Comparison of ENCODE assay signal across 1 cellular context in the genomic region with DNA sequence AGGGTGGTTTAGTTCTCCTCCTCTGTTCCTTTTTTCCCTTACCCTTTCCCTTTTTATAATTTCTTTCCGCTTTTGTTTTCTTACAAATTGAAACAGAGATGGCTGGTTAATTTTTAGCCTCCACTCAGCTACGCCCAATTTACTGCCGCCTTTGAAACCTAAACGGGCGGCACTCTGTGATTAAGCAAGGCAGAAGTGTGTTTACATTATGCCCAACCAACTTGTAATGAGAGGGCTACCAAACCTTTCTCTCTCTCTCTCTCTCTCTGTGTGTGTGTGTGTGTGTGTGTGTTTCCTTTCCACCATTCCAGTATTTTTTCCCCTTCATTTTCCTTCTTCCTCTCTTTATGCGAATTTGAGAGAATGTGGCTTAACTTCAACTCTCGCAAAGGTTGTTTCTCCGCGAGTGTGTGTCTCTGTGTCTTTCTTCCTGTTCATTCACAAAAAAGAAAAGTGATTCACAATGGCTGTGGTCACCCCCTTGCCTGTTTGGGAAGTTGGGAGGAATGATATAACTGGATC.
A peak's percentile ranks its signal among the peaks of the same experiment; 100 is the strongest.
TF ChIP-seq lines count a peak whose summit lies in the region.

No MANE protein-coding gene starts in this region.

TF ChIP-seq in HepG2, 621 proteins besides CTCF, POLR2A, EP300 and RAD21 (continued from another document and continues in another):
- TF ChIP-seq, protein P1, sequence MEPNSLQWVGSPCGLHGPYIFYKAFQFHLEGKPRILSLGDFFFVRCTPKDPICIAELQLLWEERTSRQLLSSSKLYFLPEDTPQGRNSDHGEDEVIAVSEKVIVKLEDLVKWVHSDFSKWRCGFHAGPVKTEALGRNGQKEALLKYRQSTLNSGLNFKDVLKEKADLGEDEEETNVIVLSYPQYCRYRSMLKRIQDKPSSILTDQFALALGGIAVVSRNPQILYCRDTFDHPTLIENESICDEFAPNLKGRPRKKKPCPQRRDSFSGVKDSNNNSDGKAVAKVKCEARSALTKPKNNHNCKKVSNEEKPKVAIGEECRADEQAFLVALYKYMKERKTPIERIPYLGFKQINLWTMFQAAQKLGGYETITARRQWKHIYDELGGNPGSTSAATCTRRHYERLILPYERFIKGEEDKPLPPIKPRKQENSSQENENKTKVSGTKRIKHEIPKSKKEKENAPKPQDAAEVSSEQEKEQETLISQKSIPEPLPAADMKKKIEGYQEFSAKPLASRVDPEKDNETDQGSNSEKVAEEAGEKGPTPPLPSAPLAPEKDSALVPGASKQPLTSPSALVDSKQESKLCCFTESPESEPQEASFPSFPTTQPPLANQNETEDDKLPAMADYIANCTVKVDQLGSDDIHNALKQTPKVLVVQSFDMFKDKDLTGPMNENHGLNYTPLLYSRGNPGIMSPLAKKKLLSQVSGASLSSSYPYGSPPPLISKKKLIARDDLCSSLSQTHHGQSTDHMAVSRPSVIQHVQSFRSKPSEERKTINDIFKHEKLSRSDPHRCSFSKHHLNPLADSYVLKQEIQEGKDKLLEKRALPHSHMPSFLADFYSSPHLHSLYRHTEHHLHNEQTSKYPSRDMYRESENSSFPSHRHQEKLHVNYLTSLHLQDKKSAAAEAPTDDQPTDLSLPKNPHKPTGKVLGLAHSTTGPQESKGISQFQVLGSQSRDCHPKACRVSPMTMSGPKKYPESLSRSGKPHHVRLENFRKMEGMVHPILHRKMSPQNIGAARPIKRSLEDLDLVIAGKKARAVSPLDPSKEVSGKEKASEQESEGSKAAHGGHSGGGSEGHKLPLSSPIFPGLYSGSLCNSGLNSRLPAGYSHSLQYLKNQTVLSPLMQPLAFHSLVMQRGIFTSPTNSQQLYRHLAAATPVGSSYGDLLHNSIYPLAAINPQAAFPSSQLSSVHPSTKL (CRISPR knock-in tag; IDR thresholded peaks at IDR 0.05), result peak; percentile 92
- peak; percentile 64; the same call in 1 of the 2 replicates for TF ChIP-seq ZNF543 (CRISPR knock-in tag; IDR thresholded peaks at IDR 0.05)
- no peak; the same call in 1 of the 2 replicates for TF ChIP-seq ZNF350 (CRISPR knock-in tag; IDR thresholded peaks at IDR 0.05; ENCODE audit: borderline replicate concordance, low read depth)
- peak; percentile 45; the same call in 1 of the 2 replicates for TF ChIP-seq SPEN (CRISPR knock-in tag; IDR thresholded peaks at IDR 0.05; ENCODE audit: low read depth)
- TF ChIP-seq, protein P2, sequence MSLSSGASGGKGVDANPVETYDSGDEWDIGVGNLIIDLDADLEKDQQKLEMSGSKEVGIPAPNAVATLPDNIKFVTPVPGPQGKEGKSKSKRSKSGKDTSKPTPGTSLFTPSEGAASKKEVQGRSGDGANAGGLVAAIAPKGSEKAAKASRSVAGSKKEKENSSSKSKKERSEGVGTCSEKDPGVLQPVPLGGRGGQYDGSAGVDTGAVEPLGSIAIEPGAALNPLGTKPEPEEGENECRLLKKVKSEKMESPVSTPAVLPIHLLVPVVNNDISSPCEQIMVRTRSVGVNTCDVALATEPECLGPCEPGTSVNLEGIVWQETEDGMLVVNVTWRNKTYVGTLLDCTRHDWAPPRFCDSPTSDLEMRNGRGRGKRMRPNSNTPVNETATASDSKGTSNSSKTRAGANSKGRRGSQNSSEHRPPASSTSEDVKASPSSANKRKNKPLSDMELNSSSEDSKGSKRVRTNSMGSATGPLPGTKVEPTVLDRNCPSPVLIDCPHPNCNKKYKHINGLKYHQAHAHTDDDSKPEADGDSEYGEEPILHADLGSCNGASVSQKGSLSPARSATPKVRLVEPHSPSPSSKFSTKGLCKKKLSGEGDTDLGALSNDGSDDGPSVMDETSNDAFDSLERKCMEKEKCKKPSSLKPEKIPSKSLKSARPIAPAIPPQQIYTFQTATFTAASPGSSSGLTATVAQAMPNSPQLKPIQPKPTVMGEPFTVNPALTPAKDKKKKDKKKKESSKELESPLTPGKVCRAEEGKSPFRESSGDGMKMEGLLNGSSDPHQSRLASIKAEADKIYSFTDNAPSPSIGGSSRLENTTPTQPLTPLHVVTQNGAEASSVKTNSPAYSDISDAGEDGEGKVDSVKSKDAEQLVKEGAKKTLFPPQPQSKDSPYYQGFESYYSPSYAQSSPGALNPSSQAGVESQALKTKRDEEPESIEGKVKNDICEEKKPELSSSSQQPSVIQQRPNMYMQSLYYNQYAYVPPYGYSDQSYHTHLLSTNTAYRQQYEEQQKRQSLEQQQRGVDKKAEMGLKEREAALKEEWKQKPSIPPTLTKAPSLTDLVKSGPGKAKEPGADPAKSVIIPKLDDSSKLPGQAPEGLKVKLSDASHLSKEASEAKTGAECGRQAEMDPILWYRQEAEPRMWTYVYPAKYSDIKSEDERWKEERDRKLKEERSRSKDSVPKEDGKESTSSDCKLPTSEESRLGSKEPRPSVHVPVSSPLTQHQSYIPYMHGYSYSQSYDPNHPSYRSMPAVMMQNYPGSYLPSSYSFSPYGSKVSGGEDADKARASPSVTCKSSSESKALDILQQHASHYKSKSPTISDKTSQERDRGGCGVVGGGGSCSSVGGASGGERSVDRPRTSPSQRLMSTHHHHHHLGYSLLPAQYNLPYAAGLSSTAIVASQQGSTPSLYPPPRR (CRISPR knock-in tag; IDR thresholded peaks at IDR 0.05; ENCODE audit: borderline replicate concordance), result peak; percentile 91
- peak; percentile 67; the same call in 1 of the 2 replicates for TF ChIP-seq CBX5 (CRISPR knock-in tag; IDR thresholded peaks at IDR 0.05; ENCODE audit: borderline replicate concordance)
- TF ChIP-seq KDM4B (CRISPR knock-in tag; IDR thresholded peaks at IDR 0.05), result no peak
- TF ChIP-seq, protein P3, sequence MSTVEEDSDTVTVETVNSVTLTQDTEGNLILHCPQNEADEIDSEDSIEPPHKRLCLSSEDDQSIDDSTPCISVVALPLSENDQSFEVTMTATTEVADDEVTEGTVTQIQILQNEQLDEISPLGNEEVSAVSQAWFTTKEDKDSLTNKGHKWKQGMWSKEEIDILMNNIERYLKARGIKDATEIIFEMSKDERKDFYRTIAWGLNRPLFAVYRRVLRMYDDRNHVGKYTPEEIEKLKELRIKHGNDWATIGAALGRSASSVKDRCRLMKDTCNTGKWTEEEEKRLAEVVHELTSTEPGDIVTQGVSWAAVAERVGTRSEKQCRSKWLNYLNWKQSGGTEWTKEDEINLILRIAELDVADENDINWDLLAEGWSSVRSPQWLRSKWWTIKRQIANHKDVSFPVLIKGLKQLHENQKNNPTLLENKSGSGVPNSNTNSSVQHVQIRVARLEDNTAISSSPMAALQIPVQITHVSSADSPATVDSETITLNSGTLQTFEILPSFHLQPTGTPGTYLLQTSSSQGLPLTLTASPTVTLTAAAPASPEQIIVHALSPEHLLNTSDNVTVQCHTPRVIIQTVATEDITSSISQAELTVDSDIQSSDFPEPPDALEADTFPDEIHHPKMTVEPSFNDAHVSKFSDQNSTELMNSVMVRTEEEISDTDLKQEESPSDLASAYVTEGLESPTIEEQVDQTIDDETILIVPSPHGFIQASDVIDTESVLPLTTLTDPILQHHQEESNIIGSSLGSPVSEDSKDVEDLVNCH (CRISPR knock-in tag; IDR thresholded peaks at IDR 0.05), result no peak
- peak; percentile 85 for TF ChIP-seq HMG20B (CRISPR knock-in tag; conservative IDR thresholded peaks at IDR 0.05)
- peak; percentile 83 for TF ChIP-seq KLF9 (CRISPR knock-in tag; IDR thresholded peaks at IDR 0.05; ENCODE audit: low read depth)
- TF ChIP-seq, protein P4, sequence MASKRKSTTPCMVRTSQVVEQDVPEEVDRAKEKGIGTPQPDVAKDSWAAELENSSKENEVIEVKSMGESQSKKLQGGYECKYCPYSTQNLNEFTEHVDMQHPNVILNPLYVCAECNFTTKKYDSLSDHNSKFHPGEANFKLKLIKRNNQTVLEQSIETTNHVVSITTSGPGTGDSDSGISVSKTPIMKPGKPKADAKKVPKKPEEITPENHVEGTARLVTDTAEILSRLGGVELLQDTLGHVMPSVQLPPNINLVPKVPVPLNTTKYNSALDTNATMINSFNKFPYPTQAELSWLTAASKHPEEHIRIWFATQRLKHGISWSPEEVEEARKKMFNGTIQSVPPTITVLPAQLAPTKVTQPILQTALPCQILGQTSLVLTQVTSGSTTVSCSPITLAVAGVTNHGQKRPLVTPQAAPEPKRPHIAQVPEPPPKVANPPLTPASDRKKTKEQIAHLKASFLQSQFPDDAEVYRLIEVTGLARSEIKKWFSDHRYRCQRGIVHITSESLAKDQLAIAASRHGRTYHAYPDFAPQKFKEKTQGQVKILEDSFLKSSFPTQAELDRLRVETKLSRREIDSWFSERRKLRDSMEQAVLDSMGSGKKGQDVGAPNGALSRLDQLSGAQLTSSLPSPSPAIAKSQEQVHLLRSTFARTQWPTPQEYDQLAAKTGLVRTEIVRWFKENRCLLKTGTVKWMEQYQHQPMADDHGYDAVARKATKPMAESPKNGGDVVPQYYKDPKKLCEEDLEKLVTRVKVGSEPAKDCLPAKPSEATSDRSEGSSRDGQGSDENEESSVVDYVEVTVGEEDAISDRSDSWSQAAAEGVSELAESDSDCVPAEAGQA (IDR thresholded peaks at IDR 0.05; ENCODE audit: low read depth), result peak; percentile 68; the same call in 1 of the 2 replicates
- TF ChIP-seq, protein P4 (CRISPR knock-in tag; IDR thresholded peaks at IDR 0.05; ENCODE audit: borderline replicate concordance), result no peak
- TF ChIP-seq ZNF430 (CRISPR knock-in tag; IDR thresholded peaks at IDR 0.05), result 0 out of 2 replicates have a peak, but pooled peaks have one; percentile 57
- no peak for TF ChIP-seq NONO (IDR thresholded peaks at IDR 0.05)
- peak; percentile 54; the same call in 1 of the 2 replicates for TF ChIP-seq NONO (CRISPR knock-in tag; conservative IDR thresholded peaks at IDR 0.05)
- TF ChIP-seq KAT8 (CRISPR knock-in tag; IDR thresholded peaks at IDR 0.05), result peak; percentile 83
- peak; percentile 85 for TF ChIP-seq ZBTB7B (CRISPR knock-in tag; IDR thresholded peaks at IDR 0.05)
- TF ChIP-seq MLLT10 (CRISPR knock-in tag; IDR thresholded peaks at IDR 0.05), result no peak
- TF ChIP-seq FOXK2 (IDR thresholded peaks at IDR 0.05), result peak; percentile 96
- peak; percentile 84 for TF ChIP-seq ARNTL (CRISPR knock-in tag; IDR thresholded peaks at IDR 0.05)
- TF ChIP-seq ZC3H4 (CRISPR knock-in tag; IDR thresholded peaks at IDR 0.05; ENCODE audit: borderline replicate concordance), result no peak
- TF ChIP-seq ZNF773 (CRISPR knock-in tag; IDR thresholded peaks at IDR 0.05; ENCODE audit: borderline replicate concordance), result no peak
- TF ChIP-seq, protein P5, sequence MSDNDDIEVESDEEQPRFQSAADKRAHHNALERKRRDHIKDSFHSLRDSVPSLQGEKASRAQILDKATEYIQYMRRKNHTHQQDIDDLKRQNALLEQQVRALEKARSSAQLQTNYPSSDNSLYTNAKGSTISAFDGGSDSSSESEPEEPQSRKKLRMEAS (IDR thresholded peaks at IDR 0.05), result peak; percentile 63; the same call in 1 of the 2 replicates
- TF ChIP-seq, protein P6, sequence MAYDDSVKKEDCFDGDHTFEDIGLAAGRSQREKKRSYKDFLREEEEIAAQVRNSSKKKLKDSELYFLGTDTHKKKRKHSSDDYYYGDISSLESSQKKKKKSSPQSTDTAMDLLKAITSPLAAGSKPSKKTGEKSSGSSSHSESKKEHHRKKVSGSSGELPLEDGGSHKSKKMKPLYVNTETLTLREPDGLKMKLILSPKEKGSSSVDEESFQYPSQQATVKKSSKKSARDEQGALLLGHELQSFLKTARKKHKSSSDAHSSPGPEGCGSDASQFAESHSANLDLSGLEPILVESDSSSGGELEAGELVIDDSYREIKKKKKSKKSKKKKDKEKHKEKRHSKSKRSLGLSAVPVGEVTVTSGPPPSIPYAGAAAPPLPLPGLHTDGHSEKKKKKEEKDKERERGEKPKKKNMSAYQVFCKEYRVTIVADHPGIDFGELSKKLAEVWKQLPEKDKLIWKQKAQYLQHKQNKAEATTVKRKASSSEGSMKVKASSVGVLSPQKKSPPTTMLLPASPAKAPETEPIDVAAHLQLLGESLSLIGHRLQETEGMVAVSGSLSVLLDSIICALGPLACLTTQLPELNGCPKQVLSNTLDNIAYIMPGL (CRISPR knock-in tag; IDR thresholded peaks at IDR 0.05; ENCODE audit: borderline replicate concordance in 1 of 2, low read depth in 1 of 2), result peak; percentile 51 to 73; a peak in 3 of 4 replicates
- TF ChIP-seq ZSCAN29 (CRISPR knock-in tag; conservative IDR thresholded peaks at IDR 0.05), result peak; percentile 78; the same call in 1 of the 2 replicates
- TF ChIP-seq, protein P7, sequence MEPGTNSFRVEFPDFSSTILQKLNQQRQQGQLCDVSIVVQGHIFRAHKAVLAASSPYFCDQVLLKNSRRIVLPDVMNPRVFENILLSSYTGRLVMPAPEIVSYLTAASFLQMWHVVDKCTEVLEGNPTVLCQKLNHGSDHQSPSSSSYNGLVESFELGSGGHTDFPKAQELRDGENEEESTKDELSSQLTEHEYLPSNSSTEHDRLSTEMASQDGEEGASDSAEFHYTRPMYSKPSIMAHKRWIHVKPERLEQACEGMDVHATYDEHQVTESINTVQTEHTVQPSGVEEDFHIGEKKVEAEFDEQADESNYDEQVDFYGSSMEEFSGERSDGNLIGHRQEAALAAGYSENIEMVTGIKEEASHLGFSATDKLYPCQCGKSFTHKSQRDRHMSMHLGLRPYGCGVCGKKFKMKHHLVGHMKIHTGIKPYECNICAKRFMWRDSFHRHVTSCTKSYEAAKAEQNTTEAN (CRISPR knock-in tag; conservative IDR thresholded peaks at IDR 0.05), result peak; percentile 87
- TF ChIP-seq, protein P8, sequence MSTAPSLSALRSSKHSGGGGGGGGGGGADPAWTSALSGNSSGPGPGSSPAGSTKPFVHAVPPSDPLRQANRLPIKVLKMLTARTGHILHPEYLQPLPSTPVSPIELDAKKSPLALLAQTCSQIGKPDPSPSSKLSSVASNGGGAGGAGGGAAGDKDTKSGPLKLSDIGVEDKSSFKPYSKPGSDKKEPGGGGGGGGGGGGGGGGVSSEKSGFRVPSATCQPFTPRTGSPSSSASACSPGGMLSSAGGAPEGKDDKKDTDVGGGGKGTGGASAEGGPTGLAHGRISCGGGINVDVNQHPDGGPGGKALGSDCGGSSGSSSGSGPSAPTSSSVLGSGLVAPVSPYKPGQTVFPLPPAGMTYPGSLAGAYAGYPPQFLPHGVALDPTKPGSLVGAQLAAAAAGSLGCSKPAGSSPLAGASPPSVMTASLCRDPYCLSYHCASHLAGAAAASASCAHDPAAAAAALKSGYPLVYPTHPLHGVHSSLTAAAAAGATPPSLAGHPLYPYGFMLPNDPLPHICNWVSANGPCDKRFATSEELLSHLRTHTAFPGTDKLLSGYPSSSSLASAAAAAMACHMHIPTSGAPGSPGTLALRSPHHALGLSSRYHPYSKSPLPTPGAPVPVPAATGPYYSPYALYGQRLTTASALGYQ (CRISPR knock-in tag; IDR thresholded peaks at IDR 0.05), result peak; percentile 75
- peak; percentile 88 for TF ChIP-seq SOX5 (CRISPR knock-in tag; IDR thresholded peaks at IDR 0.05; ENCODE audit: borderline replicate concordance)
- TF ChIP-seq CEBPB (IDR thresholded peaks at IDR 0.05; ENCODE audit: borderline replicate concordance, low read depth, low read length), result peak; percentile 91
- TF ChIP-seq ZNF746 (CRISPR knock-in tag; IDR thresholded peaks at IDR 0.05), result peak; percentile 72; the same call in 1 of the 2 replicates
- peak; percentile 62; the same call in 1 of the 2 replicates for TF ChIP-seq SSRP1 (CRISPR knock-in tag; IDR thresholded peaks at IDR 0.05)
